8 cellular contexts compared by ENCODE assay signal in genomic region chr20:478949-479429, GRCh38. TPM values are rescaled to one million over a fixed set of nuclear protein-coding genes. Genes with fewer than 3 reads are reported as not detected.
DNase-seq lines count a peak whose midpoint lies in the region; ATAC-seq, FAIRE-seq and TF ChIP-seq lines count a peak whose summit lies in the region.

No MANE protein-coding gene starts in this region.

- no peak overlapping the region for H2BK120ac ChIP-seq in H9 (ENCODE audit: low read depth, low read length, poor library complexity, severe bottlenecking)

- H3K27me3 Mint-ChIP-seq in H9 (ENCODE audit: low read depth): no peaks in the 10 kb centered on the region

- H3K4ac ChIP-seq in H9 (ENCODE audit: low read depth, low read length): no peak overlapping the region

- H3K27me3 ChIP-seq in H9 (ENCODE audit: insufficient read depth, low read length): no peaks in the 10 kb centered on the region

- H3K23ac ChIP-seq in H9 (ENCODE audit: insufficient read length, low read depth, low read length): no peak overlapping the region

- no peaks in the 10 kb centered on the region for H3K4me1 ChIP-seq in H9 (ENCODE audit: insufficient read depth, low read length)

- no peaks in the 10 kb centered on the region for H3K4me1 Mint-ChIP-seq in H9

- no peak overlapping the region; a peak in 1 of 7 replicates for H3K27ac Mint-ChIP-seq in H9
- H3K27ac Mint-ChIP-seq in activated naive CD4-positive, alpha-beta T cell treated with anti-CD3 and anti-CD28 coated beads, Interleukin-2, amount 50 U/mL, for 72 hours: no peak overlapping the region

- H2AFZ ChIP-seq in H9 (ENCODE audit: low read length): no peak overlapping the region

- H3K23me2 ChIP-seq in H9 (ENCODE audit: insufficient read length, low read depth, low read length, poor library complexity, severe bottlenecking): no peaks in the 10 kb centered on the region

- DNase-seq in D721Med (ENCODE audit: insufficient read length, low spot score) (no peak), H9 (no peak), NCI-H446 treated with DMSO at 0.1 percent for 48 hours (lab: John Stamatoyannopoulos, UW) (peak; percentile 24), glomerular visceral epithelial cell (ENCODE audit: extremely low spot score) (peak; percentile 72), retinal pigment epithelial cell (ENCODE audit: low read depth) (no peak)
- DNase-seq in activated naive CD4-positive, alpha-beta T cell treated with anti-CD3 and anti-CD28 coated beads, Interleukin-2, amount 50 U/mL, for 72 hours (ENCODE audit: low spot score in 2 of 2): peak in 1 of 2 donors; percentile 35
- DNase-seq in activated CD4-positive, CD25-positive, alpha-beta regulatory T cell (lab: John Stamatoyannopoulos, UW): no peak

- H2AK5ac ChIP-seq in H9 (ENCODE audit: insufficient read length, low read length): no peak overlapping the region

- no peak overlapping the region for H3T11ph ChIP-seq in H9 (ENCODE audit: low read length)

- WGBS in H9 (ENCODE audit: extremely low coverage, insufficient read length, low lambda C conversion rate): no CpG with 5 or more reads among the region's 3 CpGs

- H3K4me2 ChIP-seq in H9 (ENCODE audit: insufficient read depth, insufficient read length, low read length): no peak overlapping the region

- no peak overlapping the region for H2BK12ac ChIP-seq in H9 (ENCODE audit: insufficient read length, low read depth, low read length)

- peaks cover 0 to 3% of the 10 kb centered on the region in 2 experiments; a peak in 3 of 5 replicates for H3K9me3 Mint-ChIP-seq in H9
- H3K9me3 Mint-ChIP-seq in activated naive CD4-positive, alpha-beta T cell treated with anti-CD3 and anti-CD28 coated beads, Interleukin-2, amount 50 U/mL, for 72 hours: no peaks in the 10 kb centered on the region

- H3K79me1 ChIP-seq in H9 (ENCODE audit: insufficient read depth, low read depth, low read length, poor library complexity, severe bottlenecking): peaks cover 4% of the 10 kb centered on the region

- H3K4me3 Mint-ChIP-seq in H9: no peak overlapping the region

- peak; percentile 66 to 67 for ATAC-seq in activated naive CD4-positive, alpha-beta T cell treated with anti-CD3 and anti-CD28 coated beads, Interleukin-2, amount 50 U/mL, for 72 hours
- no peak for ATAC-seq in GM19035 (IDR thresholded peaks at IDR 0.05; ENCODE audit: unreplicated experiment)

- no peak overlapping the region for H3K27ac ChIP-seq in H9 (ENCODE audit: insufficient read length, low read depth, low read length)

- H3K18ac ChIP-seq in H9 (ENCODE audit: insufficient read length, low read depth, low read length): no peak overlapping the region

- H3K36me3 Mint-ChIP-seq in H9 (ENCODE audit: insufficient read depth in 1 of 3, low read depth in 3 of 3): peaks cover 32 to 84% (median 60%) of the 10 kb centered on the region in 3 experiments
- H3K36me3 Mint-ChIP-seq in activated naive CD4-positive, alpha-beta T cell treated with anti-CD3 and anti-CD28 coated beads, Interleukin-2, amount 50 U/mL, for 72 hours: no peaks in the 10 kb centered on the region

- TF ChIP-seq CTCF in D721Med (IDR thresholded peaks at IDR 0.05; ENCODE audit: insufficient read depth, missing control alignments) (peak; percentile 59), H9 (conservative IDR thresholded peaks at IDR 0.05) (peak; percentile 73), retinal pigment epithelial cell (conservative IDR thresholded peaks at IDR 0.05; ENCODE audit: low read depth, low read length) (peak; percentile 62)

- no peaks in the 10 kb centered on the region for H4K20me1 ChIP-seq in H9 (ENCODE audit: control insufficient read depth, insufficient read depth, insufficient read length)

- H3K14ac ChIP-seq in H9 (ENCODE audit: insufficient read depth, low read length): no peak overlapping the region

- H2BK15ac ChIP-seq in H9 (ENCODE audit: low read depth, low read length): no peak overlapping the region

- no peak overlapping the region for H3K56ac ChIP-seq in H9 (ENCODE audit: insufficient read length, low read depth, low read length)

- no peak overlapping the region for H2BK5ac ChIP-seq in H9 (ENCODE audit: insufficient read length, low read length)

- no peak overlapping the region for H3K9ac ChIP-seq in H9 (ENCODE audit: extremely low read depth, insufficient read length, low read length)

- no peaks in the 10 kb centered on the region for H3K79me2 ChIP-seq in H9 (ENCODE audit: insufficient read depth, low read length)

- H3K9me3 ChIP-seq in H9 (ENCODE audit: control insufficient read depth, low read depth, low read length): no peaks in the 10 kb centered on the region

- H4K5ac ChIP-seq in H9 (ENCODE audit: insufficient read length, low read depth, low read length): no peak overlapping the region

- H4K91ac ChIP-seq in H9 (ENCODE audit: insufficient read length, low read depth, low read length): no peak overlapping the region

- no peak for FAIRE-seq in D721Med (lab: Jason Lieb, UNC)

- H2BK20ac ChIP-seq in H9 (ENCODE audit: low read depth, low read length, poor library complexity, severe bottlenecking): no peak overlapping the region

- no peak overlapping the region for H4K8ac ChIP-seq in H9 (replicated peaks; ENCODE audit: insufficient read length, low read depth, low read length)

- H3K4me3 ChIP-seq in retinal pigment epithelial cell (ENCODE audit: low read length): no peak overlapping the region

RNA-seq across cellular contexts. Expression of gene TBC1D20, which starts 16.7 kb away (rescaled TPM):
- 16.8 and 17.9 TPM in 2 replicates for total RNA-seq in H9 (2021)
- total RNA-seq in activated naive CD4-positive, alpha-beta T cell treated with anti-CD3 and anti-CD28 coated beads, Interleukin-2, amount 50 U/mL, for 72 hours: 10 to 100 TPM; 20.2 to 23.9 TPM

Comparison
In these comparisons a context has a peak if more than half of its experiments do, and no peak if none do; other contexts are left out.
1. DNase-seq: peak in NCI-H446 treated with DMSO at 0.1 percent for 48 hours (single experiment) and glomerular visceral epithelial cell (single experiment); none in D721Med (single experiment), H9 (single experiment), retinal pigment epithelial cell (single experiment) and activated CD4-positive, CD25-positive, alpha-beta regulatory T cell (0 of 4).
2. Peak in every context shown above with its lines, with median percentiles within 50 percentile points of each other: CTCF ChIP-seq.